In genomic region chr17:53900951-53901350, GRCh38 we compare ENCODE assay signal across 10 cellular contexts.
"Had no signal": no experiment of that assay in that cellular context is flagged by ENCODE, and none has a peak within 500 bp of the region (broad histone marks: within the 10 kb centered on the region; RNA-seq: fewer than 3 reads in every experiment).

No MANE protein-coding gene starts in this region.

- FAIRE-seq: H1, H54 had no signal

- H3K4me1 Mint-ChIP-seq: GM23338, H9 had no signal

- H3K4me3 Mint-ChIP-seq: GM23338, H9 had no signal

- H2AFZ ChIP-seq: GM23248, GM23338 had no signal

- H3K4me1 ChIP-seq: HAP-1 had no signal

- H3K9me3 ChIP-seq: HAP-1 had no signal

- H3K36me3 ChIP-seq: HAP-1 had no signal

- ATAC-seq: GM23338, HCT116 had no signal

- H3K27ac Mint-ChIP-seq: GM23338, H9 had no signal

- H3K4me2 ChIP-seq: GM23338 had no signal

- H3K4me3 ChIP-seq: GM23248, GM23338, HAP-1 had no signal

- DNase-seq: GM23248, GOT3, H7, H9, HCEC 1CT had no signal

- H3K27ac ChIP-seq: GM23248 had no signal
